Comparison of ENCODE assay signal across 10 cellular contexts in genomic region chr14:101780887-101781239, GRCh38. TPM values are rescaled to one million over a fixed set of nuclear protein-coding genes. Genes with fewer than 3 reads are reported as not detected.
DNase-seq lines count a peak whose midpoint lies in the region; ATAC-seq, FAIRE-seq and TF ChIP-seq lines count a peak whose summit lies in the region.
"Had no signal": no experiment of that assay in that cellular context is flagged by ENCODE, and none has a peak within 500 bp of the region (broad histone marks: within the 10 kb centered on the region; RNA-seq: fewer than 3 reads in every experiment).

No MANE protein-coding gene starts in this region.

- no peak for FAIRE-seq in GM19239 (lab: Jason Lieb, UNC)
- FAIRE-seq: bronchial epithelial cell, D721Med had no signal

- peak; percentile 19 to 26 for ATAC-seq in naive B cell (ENCODE audit: low read depth in 2 of 2)
- ATAC-seq in GM21390 (IDR thresholded peaks at IDR 0.05; ENCODE audit: unreplicated experiment): no peak

- no peak overlapping the region for H3K27ac Mint-ChIP-seq in activated naive CD4-positive, alpha-beta T cell treated with anti-CD3 and anti-CD28 coated beads, Interleukin-2, amount 10 ng/mL, durations not matched to agents 7 days and 5 days
- H3K27ac Mint-ChIP-seq in naive B cell: peak overlapping the region in 2 of 6 donors; percentile 80

- H3K4me3 Mint-ChIP-seq in activated naive CD4-positive, alpha-beta T cell treated with anti-CD3 and anti-CD28 coated beads, Interleukin-2, amount 10 ng/mL, durations not matched to agents 7 days and 5 days: peak overlapping the region; percentile 64
- H3K4me3 Mint-ChIP-seq in naive B cell: peak overlapping the region; percentile 62 to 82 (median 76)

- H3K4me1 ChIP-seq in endocrine pancreas (ENCODE audit: control insufficient read depth, insufficient read depth, low read length): no peaks in the 10 kb centered on the region
- H3K4me1 ChIP-seq in urinary bladder (ENCODE audit: insufficient read depth): no peaks in the 10 kb centered on the region
- no peaks in the 10 kb centered on the region for H3K4me1 ChIP-seq in BE2C

- no peak for TF ChIP-seq CTCF in BE2C (IDR thresholded peaks at IDR 0.05; ENCODE audit: low read depth, low read length)

- H3K9me3 ChIP-seq in endocrine pancreas (ENCODE audit: control insufficient read depth, low read length) (no peaks in the 10 kb centered on the region), BE2C (no peaks in the 10 kb centered on the region; the same call in 1 of the 2 replicates)

- H3K36me3 ChIP-seq in endocrine pancreas (ENCODE audit: control insufficient read depth, insufficient read depth, low read length): no peaks in the 10 kb centered on the region
- no peaks in the 10 kb centered on the region for H3K36me3 ChIP-seq in urinary bladder (ENCODE audit: insufficient read depth)
- H3K36me3 ChIP-seq in BE2C: no peaks in the 10 kb centered on the region

- peaks cover 4% of the 10 kb centered on the region for H3K36me3 Mint-ChIP-seq in activated naive CD4-positive, alpha-beta T cell treated with anti-CD3 and anti-CD28 coated beads, Interleukin-2, amount 10 ng/mL, durations not matched to agents 7 days and 5 days
- H3K36me3 Mint-ChIP-seq in naive B cell: no peaks in the 10 kb centered on the region

- CTCF ChIA-PET in activated naive CD4-positive, alpha-beta T cell treated with anti-CD3 and anti-CD28 coated beads, Interleukin-2, amount 10 ng/mL, durations not matched to agents 7 days and 5 days (lab: Charles Lee): interaction anchor here (0.6 to 0.7 kb wide), 2 partner anchors 27 to 173 kb away, joined by 3 read pairs; no protein-coding TSS in a partner anchor

- H3K27me3 Mint-ChIP-seq in activated naive CD4-positive, alpha-beta T cell treated with anti-CD3 and anti-CD28 coated beads, Interleukin-2, amount 10 ng/mL, durations not matched to agents 7 days and 5 days: peaks cover 38% of the 10 kb centered on the region
- no peaks in the 10 kb centered on the region for H3K27me3 Mint-ChIP-seq in naive B cell

- peak overlapping the region; percentile 60 for H3K9ac ChIP-seq in endocrine pancreas (ENCODE audit: control insufficient read depth, insufficient read depth, low read length)

- no peak overlapping the region for H3K4me3 ChIP-seq in endocrine pancreas (ENCODE audit: control insufficient read depth, insufficient read depth, low read length)
- peak overlapping the region; percentile 54 for H3K4me3 ChIP-seq in urinary bladder (ENCODE audit: low read depth, low read length)
- H3K4me3 ChIP-seq in BE2C (ENCODE audit: low read depth, low read length): no peak overlapping the region

- 14% methylated on average over 15 of the region's 15 CpGs for WGBS in urinary bladder

- H3K27ac ChIP-seq in urinary bladder (ENCODE audit: low read depth): no peak overlapping the region

- H3K4me1 Mint-ChIP-seq in activated naive CD4-positive, alpha-beta T cell treated with anti-CD3 and anti-CD28 coated beads, Interleukin-2, amount 10 ng/mL, durations not matched to agents 7 days and 5 days: peaks cover 17% of the 10 kb centered on the region
- peaks cover 38 to 51% (median 39%) of the 10 kb centered on the region in 3 donors for H3K4me1 Mint-ChIP-seq in naive B cell

- no peaks in the 10 kb centered on the region for H3K9me3 Mint-ChIP-seq in activated naive CD4-positive, alpha-beta T cell treated with anti-CD3 and anti-CD28 coated beads, Interleukin-2, amount 10 ng/mL, durations not matched to agents 7 days and 5 days
- H3K9me3 Mint-ChIP-seq in naive B cell: no peaks in the 10 kb centered on the region

- H3K27me3 ChIP-seq in endocrine pancreas (ENCODE audit: control insufficient read depth, insufficient read depth, low read length): no peaks in the 10 kb centered on the region
- H3K27me3 ChIP-seq in BE2C: no peaks in the 10 kb centered on the region

- DNase-seq in activated naive CD4-positive, alpha-beta T cell treated with anti-CD3 and anti-CD28 coated beads, Interleukin-2, amount 10 ng/mL, durations not matched to agents 7 days and 5 days: no peak
- DNase-seq in activated naive CD4-positive, alpha-beta T cell (lab: John Stamatoyannopoulos, UW): no peak
- DNase-seq in naive B cell (no peak), GM19239 (ENCODE audit: insufficient read length, low spot score) (no peak), BE2C (no peak)

RNA-seq across cellular contexts. Expression of gene PPP2R5C, which starts 19.4 kb away (rescaled TPM):
- polyA plus RNA-seq in naive B cell (ENCODE audit: low read depth in 6 of 6): 100 to 1,000 TPM in 1 of 6 donors, 10 to 100 TPM in 5; 64.5 to 117 (median 92.9) TPM
- 118 TPM for total RNA-seq in urinary bladder
- polyA plus RNA-seq in urinary bladder: 85.4 TPM
- 55.0 TPM for polyA plus RNA-seq in BE2C (2012; ENCODE audit: insufficient read depth, insufficient read length, low read depth)
